8 cellular contexts compared by ENCODE assay signal in the genomic region with DNA sequence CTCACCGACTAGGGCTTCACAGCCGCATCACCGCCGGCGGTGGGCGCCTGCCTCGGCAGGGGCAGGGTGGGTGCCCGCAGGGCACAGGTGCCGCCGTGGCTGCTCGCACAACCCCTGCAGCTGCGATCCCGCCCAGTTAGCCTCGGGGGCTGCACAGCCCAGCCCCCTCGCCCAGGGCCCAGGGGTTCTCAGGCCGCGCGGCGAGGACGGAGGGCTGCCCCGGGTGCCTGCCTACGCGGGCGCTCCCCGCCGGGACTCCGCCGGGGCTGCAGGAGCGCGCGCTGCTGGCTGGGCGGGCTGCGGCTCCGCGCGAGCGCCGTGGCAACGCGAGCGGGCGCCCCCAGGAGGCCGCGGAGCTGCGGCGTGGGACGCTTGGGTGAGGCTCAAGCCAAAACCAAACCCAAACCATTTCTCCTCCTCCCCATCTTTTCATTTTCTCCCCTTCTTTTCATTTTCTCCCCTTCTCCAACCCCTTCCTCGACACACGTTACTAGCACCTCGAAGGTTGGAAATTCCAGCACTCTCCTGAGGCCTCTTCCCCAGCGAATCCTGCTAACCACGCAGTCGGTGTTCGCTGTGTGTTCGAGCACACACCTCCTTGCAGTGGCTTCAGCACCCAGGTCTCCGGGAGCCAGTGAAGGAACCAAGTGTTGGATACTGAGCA. TPM values are rescaled to one million over a fixed set of nuclear protein-coding genes. Genes with fewer than 3 reads are reported as not detected.
DNase-seq lines count a peak whose midpoint lies in the region; ATAC-seq, FAIRE-seq and TF ChIP-seq lines count a peak whose summit lies in the region.

A gene with protein sequence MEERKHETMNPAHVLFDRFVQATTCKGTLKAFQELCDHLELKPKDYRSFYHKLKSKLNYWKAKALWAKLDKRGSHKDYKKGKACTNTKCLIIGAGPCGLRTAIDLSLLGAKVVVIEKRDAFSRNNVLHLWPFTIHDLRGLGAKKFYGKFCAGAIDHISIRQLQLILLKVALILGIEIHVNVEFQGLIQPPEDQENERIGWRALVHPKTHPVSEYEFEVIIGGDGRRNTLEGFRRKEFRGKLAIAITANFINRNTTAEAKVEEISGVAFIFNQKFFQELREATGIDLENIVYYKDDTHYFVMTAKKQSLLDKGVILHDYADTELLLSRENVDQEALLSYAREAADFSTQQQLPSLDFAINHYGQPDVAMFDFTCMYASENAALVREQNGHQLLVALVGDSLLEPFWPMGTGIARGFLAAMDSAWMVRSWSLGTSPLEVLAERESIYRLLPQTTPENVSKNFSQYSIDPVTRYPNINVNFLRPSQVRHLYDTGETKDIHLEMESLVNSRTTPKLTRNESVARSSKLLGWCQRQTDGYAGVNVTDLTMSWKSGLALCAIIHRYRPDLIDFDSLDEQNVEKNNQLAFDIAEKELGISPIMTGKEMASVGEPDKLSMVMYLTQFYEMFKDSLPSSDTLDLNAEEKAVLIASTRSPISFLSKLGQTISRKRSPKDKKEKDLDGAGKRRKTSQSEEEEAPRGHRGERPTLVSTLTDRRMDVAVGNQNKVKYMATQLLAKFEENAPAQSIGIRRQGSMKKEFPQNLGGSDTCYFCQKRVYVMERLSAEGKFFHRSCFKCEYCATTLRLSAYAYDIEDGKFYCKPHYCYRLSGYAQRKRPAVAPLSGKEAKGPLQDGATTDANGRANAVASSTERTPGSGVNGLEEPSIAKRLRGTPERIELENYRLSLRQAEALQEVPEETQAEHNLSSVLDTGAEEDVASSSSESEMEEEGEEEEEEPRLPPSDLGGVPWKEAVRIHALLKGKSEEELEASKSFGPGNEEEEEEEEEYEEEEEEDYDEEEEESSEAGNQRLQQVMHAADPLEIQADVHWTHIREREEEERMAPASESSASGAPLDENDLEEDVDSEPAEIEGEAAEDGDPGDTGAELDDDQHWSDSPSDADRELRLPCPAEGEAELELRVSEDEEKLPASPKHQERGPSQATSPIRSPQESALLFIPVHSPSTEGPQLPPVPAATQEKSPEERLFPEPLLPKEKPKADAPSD (N-terminal part only) (minus strand): TSS at position 286 of the 664 bp plus-strand sequence. CDS start 117,749 bp downstream, outside the sequence.

- H3K27me3 ChIP-seq in cardiac muscle cell = peaks cover 46% of the 10 kb centered on the region
- H3K27me3 ChIP-seq in pancreas = no peaks in the 10 kb centered on the region

- H3K27ac ChIP-seq in adipose tissue (ENCODE audit: low read depth, low read length) (no peak within 1 kb of the TSS), cardiac muscle cell (no peak within 1 kb of the TSS), pancreas (peak within 1 kb of the TSS; percentile 44 to 75 (median 61))

- H3K4me3 Mint-ChIP-seq in type B pancreatic cell = peak within 1 kb of the TSS; percentile 100

- DNase-seq in GM10248 (ENCODE audit: extremely low spot score) (peak; percentile 87), SW480 (ENCODE audit: low spot score) (peak; percentile 47), cardiac muscle cell (ENCODE audit: low read depth in 1 of 2, low spot score in 1 of 2) (peak; percentile 72 to 85), pancreas (peak; percentile 55 to 88 (median 68)), type B pancreatic cell (ENCODE audit: extremely low spot score, unreplicated experiment) (peak; percentile 75)

- no peaks in the 10 kb centered on the region for H3K9me3 ChIP-seq in cardiac muscle cell (ENCODE audit: low read depth)
- H3K9me3 ChIP-seq in pancreas = no peaks in the 10 kb centered on the region

- H3K27ac Mint-ChIP-seq in type B pancreatic cell = peak within 1 kb of the TSS; percentile 87

- no peaks in the 10 kb centered on the region for H3K36me3 Mint-ChIP-seq in type B pancreatic cell

- intact Hi-C loops in pancreas (cut with DNase I) = no loop called here

- POLR2A ChIA-PET in GM10248 (lab: Yijun Ruan, JAX) = no interaction called here

- H3K27me3 Mint-ChIP-seq in type B pancreatic cell = peaks cover 23% of the 10 kb centered on the region

- no peaks in the 10 kb centered on the region for H3K9me3 Mint-ChIP-seq in type B pancreatic cell

- no peak for FAIRE-seq in pancreas (lab: Jason Lieb, UNC)

- H3K4me1 ChIP-seq in cardiac muscle cell (ENCODE audit: low read depth) (no peaks in the 10 kb centered on the region), pancreas (no peaks in the 10 kb centered on the region)

- H3K36me3 ChIP-seq in cardiac muscle cell (no peaks in the 10 kb centered on the region), pancreas (no peaks in the 10 kb centered on the region)

- CTCF ChIA-PET in GM10248 (lab: Yijun Ruan, JAX) = interaction anchor here (0.7 to 3.4 kb wide), 20 partner anchors 9 to 466 kb away, joined by 3 to 20 read pairs (median 5); no protein-coding TSS in a partner anchor

- peak; percentile 94 for TF ChIP-seq CTCF in GM10248 (IDR thresholded peaks at IDR 0.05; ENCODE audit: control extremely low read depth, extremely low read depth, low read depth, missing control alignments)
- TF ChIP-seq CTCF in cardiac muscle cell (IDR thresholded peaks at IDR 0.05; ENCODE audit: low read depth, low read length) = peak; percentile 67
- peak in 2 of 4 donors; percentile 28 to 34 for TF ChIP-seq CTCF in pancreas (IDR thresholded peaks at IDR 0.05)
- TF ChIP-seq CTCF in type B pancreatic cell (conservative IDR thresholded peaks at IDR 0.05) = peak; percentile 70

- peak; percentile 39; the same call in 1 of the 2 replicates for TF ChIP-seq RAD21 in Ishikawa (IDR thresholded peaks at IDR 0.05; ENCODE audit: low read depth)

- ATAC-seq in pancreas = peak; percentile 86 to 92 (median 90)
- ATAC-seq in HG02938 (IDR thresholded peaks at IDR 0.05; ENCODE audit: unreplicated experiment) = no peak

- TF ChIP-seq EP300 in Ishikawa (IDR thresholded peaks at IDR 0.05; ENCODE audit: borderline replicate concordance) = no peak

- peaks cover 13% of the 10 kb centered on the region for H3K4me1 Mint-ChIP-seq in type B pancreatic cell (ENCODE audit: unreplicated experiment)

- H3K4me3 ChIP-seq in cardiac muscle cell = peak within 1 kb of the TSS; percentile 74
- peak within 1 kb of the TSS; percentile 36 to 86 (median 57) for H3K4me3 ChIP-seq in pancreas

- 1 to 2% (median 2%) methylated on average over 40 to 56 of the region's 56 CpGs for WGBS in adipose tissue, 3 donors
- 1% methylated on average over 41 to 56 of the region's 56 CpGs for WGBS in pancreas, 2 donors

TF ChIP-seq in Ishikawa, 13 proteins besides CTCF, POLR2A, EP300 and RAD21:
- TF ChIP-seq, protein P1, sequence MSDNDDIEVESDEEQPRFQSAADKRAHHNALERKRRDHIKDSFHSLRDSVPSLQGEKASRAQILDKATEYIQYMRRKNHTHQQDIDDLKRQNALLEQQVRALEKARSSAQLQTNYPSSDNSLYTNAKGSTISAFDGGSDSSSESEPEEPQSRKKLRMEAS (IDR thresholded peaks at IDR 0.05) = peak; percentile 24; the same call in 1 of the 2 replicates
- TF ChIP-seq TEAD4 (IDR thresholded peaks at IDR 0.05) = no peak
TF ChIP-seq in Ishikawa: peak in this region for 1.

RNA-seq across cellular contexts. Expression of the gene that starts here (rescaled TPM):
- polyA plus RNA-seq in adipose tissue (10 to 100 TPM in 2 of 3 donors, 1 to 10 TPM in 1; 7.9 to 12.1 (median 11.7) TPM), cardiac muscle cell (26.6 and 27.3 TPM in 2 replicates), pancreas (10 to 100 TPM in 1 of 2 donors, 1 to 10 TPM in 1; 5.9 to 24.5 TPM)
- total RNA-seq in cardiac muscle cell (48.7 and 76.9 TPM in 2 replicates), pancreas (10 to 100 TPM; 22.6 to 56.8 (median 28.5) TPM), type B pancreatic cell (ENCODE audit: low replicate concordance) (36.4 and 56.4 TPM in 2 replicates)

Comparison
In these comparisons a context has a peak if more than half of its experiments do, and no peak if none do; other contexts are left out.
1. H3K27ac ChIP-seq: peak in pancreas (4 of 4); none in adipose tissue (single experiment) and cardiac muscle cell (single experiment).
2. Peak in every context shown above with its lines, with median percentiles within 50 percentile points of each other: DNase-seq.